33 cellular contexts compared by ENCODE assay signal in genomic region chr20:24934101-24934661, GRCh38. TPM values are rescaled to one million over a fixed set of nuclear protein-coding genes. Genes with fewer than 3 reads are reported as not detected.
DNase-seq lines count a peak whose midpoint lies in the region; ATAC-seq and TF ChIP-seq lines count a peak whose summit lies in the region.
"Had no signal": no experiment of that assay in that cellular context is flagged by ENCODE, and none has a peak within 500 bp of the region (broad histone marks: within the 10 kb centered on the region; RNA-seq: fewer than 3 reads in every experiment).

No MANE protein-coding gene starts in this region.

- H3K27me3 ChIP-seq in lower lobe of right lung (ENCODE audit: low read depth) = no peaks in the 10 kb centered on the region
- H3K27me3 ChIP-seq in thymus (ENCODE audit: control insufficient read depth, insufficient read depth) = no peaks in the 10 kb centered on the region
- H3K27me3 ChIP-seq: SJSA1 had no signal

- H3K9me3 ChIP-seq in lower lobe of right lung (no peaks in the 10 kb centered on the region), thymus (ENCODE audit: control insufficient read depth) (no peaks in the 10 kb centered on the region)
- H3K9me3 ChIP-seq: SJSA1 had no signal

- WGBS in thymus = 51% methylated on average over 9 of the region's 9 CpGs

- H3K27ac Mint-ChIP-seq in activated CD4-positive, alpha-beta memory T cell treated with anti-CD3 and anti-CD28 coated beads, Interleukin-2, amount 10 ng/mL, durations not matched to agents 7 days and 5 days = no peak overlapping the region
- H3K27ac Mint-ChIP-seq in activated CD4-positive, alpha-beta memory T cell treated with anti-CD3 and anti-CD28 coated beads for 36 hours = no peak overlapping the region
- H3K27ac Mint-ChIP-seq: brain, type B pancreatic cell had no signal

- intact Hi-C loops in activated CD4-positive, alpha-beta memory T cell treated with anti-CD3 and anti-CD28 coated beads for 36 hours (cut with micrococcal nuclease) = no loop called here
- intact Hi-C loops in lower lobe of right lung (cut with DNase I) = no loop called here

- H3K27me3 Mint-ChIP-seq in activated CD4-positive, alpha-beta memory T cell treated with anti-CD3 and anti-CD28 coated beads, Interleukin-2, amount 10 ng/mL, durations not matched to agents 7 days and 5 days = no peaks in the 10 kb centered on the region
- no peaks in the 10 kb centered on the region for H3K27me3 Mint-ChIP-seq in activated CD4-positive, alpha-beta memory T cell treated with anti-CD3 and anti-CD28 coated beads for 36 hours
- H3K27me3 Mint-ChIP-seq: CD4-positive, CD25-positive, alpha-beta regulatory T cell; type B pancreatic cell had no signal

- H3K4me3 Mint-ChIP-seq in activated CD4-positive, alpha-beta memory T cell treated with anti-CD3 and anti-CD28 coated beads, Interleukin-2, amount 10 ng/mL, durations not matched to agents 7 days and 5 days = no peak overlapping the region
- H3K4me3 Mint-ChIP-seq in activated CD4-positive, alpha-beta memory T cell treated with anti-CD3 and anti-CD28 coated beads for 36 hours = no peak overlapping the region
- H3K4me3 Mint-ChIP-seq: activated T-helper 1 cell treated with anti-CD3 and anti-CD28 coated beads, Interleukin-12 subunit alpha, Interleukin-12 subunit beta, Interleukin-2, Interleukin-4 antibody, amounts not matched to agents 30 ng/mL and 10 ng/mL and 1 ng/mL, durations not matched to agents 14 hours and 24 hours and 36 hours; brain; CD4-positive, CD25-positive, alpha-beta regulatory T cell; type B pancreatic cell had no signal

- no peak for TF ChIP-seq CTCF in lower lobe of right lung (IDR thresholded peaks at IDR 0.05)

- peaks cover 12% of the 10 kb centered on the region for H3K9me3 Mint-ChIP-seq in activated CD4-positive, alpha-beta memory T cell treated with anti-CD3 and anti-CD28 coated beads, Interleukin-2, amount 10 ng/mL, durations not matched to agents 7 days and 5 days
- H3K9me3 Mint-ChIP-seq in activated CD4-positive, alpha-beta memory T cell treated with anti-CD3 and anti-CD28 coated beads for 36 hours = peaks cover 4% of the 10 kb centered on the region

- H3K4me3 ChIP-seq in lower lobe of right lung (no peak overlapping the region), thymus (ENCODE audit: low read length) (no peak overlapping the region)
- H3K4me3 ChIP-seq: K562, SJSA1 had no signal

- H3K27ac ChIP-seq in lower lobe of right lung (no peak overlapping the region), thymus (ENCODE audit: low read depth) (peak overlapping the region; percentile 43)
- H3K27ac ChIP-seq: SJSA1, VCaP had no signal

- POLR2A ChIA-PET in activated CD4-positive, alpha-beta memory T cell treated with anti-CD3 and anti-CD28 coated beads, Interleukin-2, amount 10 ng/mL, durations not matched to agents 7 days and 5 days (lab: Charles Lee) = no interaction called here
- POLR2A ChIA-PET in activated CD4-positive, alpha-beta memory T cell treated with anti-CD3 and anti-CD28 coated beads for 36 hours (lab: Charles Lee) = no interaction called here

- no peak for ATAC-seq in lower lobe of right lung
- no peak for ATAC-seq in GM19463 (IDR thresholded peaks at IDR 0.05; ENCODE audit: unreplicated experiment)
- no peak for ATAC-seq in GM18511 (IDR thresholded peaks at IDR 0.05; ENCODE audit: unreplicated experiment)
- ATAC-seq: K562, left cardiac atrium, right cardiac atrium had no signal

- H3K36me3 Mint-ChIP-seq in activated CD4-positive, alpha-beta memory T cell treated with anti-CD3 and anti-CD28 coated beads, Interleukin-2, amount 10 ng/mL, durations not matched to agents 7 days and 5 days (ENCODE audit: low read depth) = peaks cover 8% of the 10 kb centered on the region
- no peaks in the 10 kb centered on the region for H3K36me3 Mint-ChIP-seq in activated CD4-positive, alpha-beta memory T cell treated with anti-CD3 and anti-CD28 coated beads for 36 hours
- H3K36me3 Mint-ChIP-seq: brain; CD4-positive, CD25-positive, alpha-beta regulatory T cell; type B pancreatic cell had no signal

- H3K4me1 ChIP-seq in lower lobe of right lung = peaks cover 18% of the 10 kb centered on the region
- peaks cover 24% of the 10 kb centered on the region for H3K4me1 ChIP-seq in thymus (ENCODE audit: control insufficient read depth, insufficient read depth, low read length)
- H3K4me1 ChIP-seq: SJSA1 had no signal

- H3K36me3 ChIP-seq in lower lobe of right lung (no peaks in the 10 kb centered on the region), thymus (ENCODE audit: control insufficient read depth, insufficient read depth) (no peaks in the 10 kb centered on the region)
- H3K36me3 ChIP-seq: SJSA1 had no signal

- CTCF ChIA-PET in activated CD4-positive, alpha-beta memory T cell treated with anti-CD3 and anti-CD28 coated beads, Interleukin-2, amount 10 ng/mL, durations not matched to agents 7 days and 5 days (lab: Charles Lee) = no interaction called here
- CTCF ChIA-PET in activated CD4-positive, alpha-beta memory T cell treated with anti-CD3 and anti-CD28 coated beads for 36 hours (lab: Charles Lee) = interaction anchor here (0.7 kb wide), 1 partner anchor 16 kb away, joined by 3 read pairs; no protein-coding TSS in a partner anchor

- H3K4me1 Mint-ChIP-seq in activated CD4-positive, alpha-beta memory T cell treated with anti-CD3 and anti-CD28 coated beads, Interleukin-2, amount 10 ng/mL, durations not matched to agents 7 days and 5 days = peaks cover 29% of the 10 kb centered on the region
- H3K4me1 Mint-ChIP-seq in activated CD4-positive, alpha-beta memory T cell treated with anti-CD3 and anti-CD28 coated beads for 36 hours (ENCODE audit: low read depth) = peaks cover 28% of the 10 kb centered on the region
- H3K4me1 Mint-ChIP-seq: brain had no signal

- DNase-seq in activated CD4-positive, alpha-beta memory T cell treated with anti-CD3 and anti-CD28 coated beads, Interleukin-2, amount 10 ng/mL, durations not matched to agents 7 days and 5 days = peak; percentile 14
- DNase-seq in activated CD4-positive, alpha-beta memory T cell treated with anti-CD3 and anti-CD28 coated beads for 36 hours = no peak
- DNase-seq in dedifferentiated amniotic fluid mesenchymal stem cell (ENCODE audit: extremely low spot score) (peak; percentile 6), lower lobe of right lung (peak; percentile 25), DMS79 treated with DMSO at 0.1 percent for 48 hours (lab: John Stamatoyannopoulos, UW) (no peak)
- DNase-seq: 8988T; activated CD4-positive, alpha-beta T cell treated with anti-CD3 and anti-CD28 coated beads for 4 hours; activated naive CD4-positive, alpha-beta T cell treated with anti-CD3 and anti-CD28 coated beads, Interleukin-2, amount 50 U/mL, for 16 hours; amniotic stem cell; CD4-positive, CD25-positive, alpha-beta regulatory T cell; cerebellar nuclear complex; GOT3; hippocampal formation; left cardiac atrium; mesenchymal stem cell; NCI-H1092; NCI-H1694 treated with DMSO at 0.1 percent for 48 hours; NCI-H446; NCI-H748 treated with DMSO at 0.1 percent for 48 hours; right cardiac atrium; stimulated activated CD4-positive, alpha-beta T cell treated with anti-CD3 and anti-CD28 coated beads, Interleukin-4, amount 100 ng/mL, for 24 hours; T-helper 9 cell had no signal

RNA-seq across cellular contexts. Expression of gene CST7, which starts 14.9 kb away (rescaled TPM):
- total RNA-seq in activated CD4-positive, alpha-beta memory T cell treated with anti-CD3 and anti-CD28 coated beads, Interleukin-2, amount 10 ng/mL, durations not matched to agents 7 days and 5 days = 100 to 1,000 TPM; 178 to 182 TPM
- 10 to 100 TPM; 81.8 to 83.1 TPM for total RNA-seq in activated CD4-positive, alpha-beta memory T cell treated with anti-CD3 and anti-CD28 coated beads for 36 hours
- total RNA-seq in lower lobe of right lung = 11.7 TPM
- 41.9 TPM for polyA plus RNA-seq in thymus
- total RNA-seq: fibroblast of lung, HT-29, K562, SJSA1 had no signal
- polyA plus RNA-seq: fibroblast of lung, K562 had no signal

RNA-seq across cellular contexts. Expression of gene APMAP, which starts 58.4 kb away (rescaled TPM):
- total RNA-seq in activated CD4-positive, alpha-beta memory T cell treated with anti-CD3 and anti-CD28 coated beads, Interleukin-2, amount 10 ng/mL, durations not matched to agents 7 days and 5 days = 10 to 100 TPM; 44.1 to 46.5 TPM
- 10 to 100 TPM; 45.5 to 46.6 TPM for total RNA-seq in activated CD4-positive, alpha-beta memory T cell treated with anti-CD3 and anti-CD28 coated beads for 36 hours
- total RNA-seq in lower lobe of right lung = 82.9 TPM
- polyA plus RNA-seq in thymus = 53.4 TPM

Comparison
In these comparisons a context has a peak if more than half of its experiments do, and no peak if none do; other contexts are left out.
1. DNase-seq: peak in activated CD4-positive, alpha-beta memory T cell treated with anti-CD3 and anti-CD28 coated beads, Interleukin-2, amount 10 ng/mL, durations not matched to agents 7 days and 5 days (single experiment), dedifferentiated amniotic fluid mesenchymal stem cell (single experiment) and lower lobe of right lung (single experiment); none in activated CD4-positive, alpha-beta memory T cell treated with anti-CD3 and anti-CD28 coated beads for 36 hours (single experiment) and DMS79 treated with DMSO at 0.1 percent for 48 hours (single experiment).